In the genomic region with DNA sequence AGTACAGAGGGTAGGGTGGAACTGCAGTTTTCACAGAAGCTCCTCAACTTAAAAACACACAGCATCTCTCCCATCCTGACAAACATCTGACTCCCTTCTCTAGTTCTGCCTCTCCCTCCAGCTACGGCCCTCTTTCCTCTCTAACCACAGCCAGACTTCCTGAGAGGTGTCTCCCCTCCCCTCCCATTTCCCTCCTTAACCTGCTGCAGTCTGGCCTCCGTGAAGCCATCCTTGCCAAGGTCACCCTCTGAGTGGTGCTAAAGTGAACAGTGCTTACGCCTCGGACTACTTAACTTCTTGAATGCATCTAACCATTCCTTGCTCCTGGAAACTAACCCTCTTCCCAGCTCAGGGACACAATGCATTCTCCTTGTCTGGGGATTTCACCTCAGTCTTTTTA, we compare ENCODE assay signal across 21 cellular contexts. TPM values are rescaled to one million over a fixed set of nuclear protein-coding genes. Genes with fewer than 3 reads are reported as not detected.
DNase-seq lines count a peak whose midpoint lies in the region; ATAC-seq and TF ChIP-seq lines count a peak whose summit lies in the region.
"Had no signal": no experiment of that assay in that cellular context is flagged by ENCODE, and none has a peak within 500 bp of the region (broad histone marks: within the 10 kb centered on the region; RNA-seq: fewer than 3 reads in every experiment).

No MANE protein-coding gene starts in this region.

- H3K27me3 ChIP-seq in gastroesophageal sphincter: no peaks in the 10 kb centered on the region
- H3K27me3 ChIP-seq: SJCRH30 had no signal

- no peaks in the 10 kb centered on the region for H3K36me3 ChIP-seq in gastroesophageal sphincter
- H3K36me3 ChIP-seq: HAP-1, SJCRH30 had no signal

- H3K4me3 ChIP-seq in NB4 (ENCODE audit: low read depth, low read length) (no peak overlapping the region), gastroesophageal sphincter (no peak overlapping the region)
- H3K4me3 ChIP-seq: A549, HAP-1, SJCRH30 had no signal

- no peaks in the 10 kb centered on the region for H3K27me3 Mint-ChIP-seq in mesothelial cell of epicardium (ENCODE audit: low read depth)

- TF ChIP-seq CTCF in NB4 (IDR thresholded peaks at IDR 0.05; ENCODE audit: low read depth, low read length) (no peak), mesothelial cell of epicardium (IDR thresholded peaks at IDR 0.05; ENCODE audit: unreplicated experiment) (no peak), gastroesophageal sphincter (IDR thresholded peaks at IDR 0.05) (no peak)

- no peak overlapping the region for H3K4me3 Mint-ChIP-seq in mesothelial cell of epicardium
- H3K4me3 Mint-ChIP-seq: CD8-positive, alpha-beta T cell had no signal

- DNase-seq in left ventricle myocardium superior (no peak), Right ventricle myocardium inferior (ENCODE audit: missing footprints) (no peak), NB4 (ENCODE audit: low read depth) (peak; percentile 36), mesothelial cell of epicardium (ENCODE audit: low spot score in 2 of 2, unreplicated experiment in 2 of 2) (no peak)
- DNase-seq: CD8-positive, alpha-beta T cell; DMS53; EL; MV-4-11; NCI-H1417 treated with DMSO at 0.1 percent for 48 hours; NCI-H187 treated with DMSO at 0.1 percent for 48 hours; NCI-H2227 treated with DMSO at 0.1 percent for 48 hours; NCI-H510A treated with DMSO at 0.1 percent for 48 hours; NCI-H774; PC-3; RPMI8226; SJCRH30 had no signal

- no peaks in the 10 kb centered on the region for H3K36me3 Mint-ChIP-seq in mesothelial cell of epicardium
- H3K36me3 Mint-ChIP-seq: CD8-positive, alpha-beta T cell had no signal

- WGBS in gastroesophageal sphincter (ENCODE audit: low coverage in 1 of 2), 2 donors: 50% methylated on average over 1 of the region's 4 CpGs; no CpG with 5 or more reads in 1 of the 2 donors

- H3K27ac ChIP-seq in gastroesophageal sphincter: peak overlapping the region in 2 of 4 donors; percentile 12 to 37
- H3K27ac ChIP-seq: A549, SJCRH30 had no signal

- H3K9me3 Mint-ChIP-seq in mesothelial cell of epicardium: peaks cover 13% of the 10 kb centered on the region
- H3K9me3 Mint-ChIP-seq: CD8-positive, alpha-beta T cell had no signal

- intact Hi-C loops in left ventricle myocardium superior (cut with micrococcal nuclease) (no loop called here), Right ventricle myocardium inferior (cut with DNase I) (loop anchor here (2.0 kb wide), 1 partner anchor 42 kb away; no protein-coding TSS in a partner anchor)

- no peak for TF ChIP-seq POLR2A in NB4 (IDR thresholded peaks at IDR 0.05; ENCODE audit: extremely low read depth, insufficient read length)
- TF ChIP-seq POLR2A in gastroesophageal sphincter (IDR thresholded peaks at IDR 0.05): no peak

- peak; percentile 25 for ATAC-seq in left ventricle myocardium superior
- ATAC-seq in Right ventricle myocardium inferior: no peak
- ATAC-seq in HG02759 (IDR thresholded peaks at IDR 0.05; ENCODE audit: unreplicated experiment): no peak
- no peak for ATAC-seq in gastroesophageal sphincter
- no peak for ATAC-seq in HG02981 (IDR thresholded peaks at IDR 0.05; ENCODE audit: unreplicated experiment)
- ATAC-seq: A549; CD8-positive, alpha-beta T cell; PC-3 had no signal

- no peak for TF ChIP-seq EP300 in gastroesophageal sphincter (IDR thresholded peaks at IDR 0.05)

- peaks cover 38% of the 10 kb centered on the region for H3K4me1 Mint-ChIP-seq in mesothelial cell of epicardium

- peaks cover 0 to 39% (median 0%) of the 10 kb centered on the region in 3 donors for H3K4me1 ChIP-seq in gastroesophageal sphincter
- H3K4me1 ChIP-seq: A549, SJCRH30 had no signal

- H3K9me3 ChIP-seq in gastroesophageal sphincter: no peaks in the 10 kb centered on the region
- H3K9me3 ChIP-seq: A549, HAP-1, SJCRH30 had no signal

- H3K27ac Mint-ChIP-seq in mesothelial cell of epicardium: peak overlapping the region; percentile 41
- H3K27ac Mint-ChIP-seq: CD8-positive, alpha-beta T cell had no signal

RNA-seq across cellular contexts. Expression of gene RTL5, which starts 53.3 kb away (rescaled TPM):
- total RNA-seq in left ventricle myocardium superior (2.5 TPM), Right ventricle myocardium inferior (2.4 TPM), mesothelial cell of epicardium (36.1 to 37.5 TPM (median 36.4 TPM) in 3 replicates), gastroesophageal sphincter (10 to 100 TPM in 2 of 4 donors, 1 to 10 TPM in 2; 8.8 to 19.0 (median 9.9) TPM)
